In genomic region chr14:61025239-61026223, GRCh38 we compare ENCODE assay signal across 9 cellular contexts. TPM values are rescaled to one million over a fixed set of nuclear protein-coding genes. Genes with fewer than 3 reads are reported as not detected.
A peak's percentile ranks its signal among the peaks of the same experiment; 100 is the strongest.
DNase-seq lines count a peak whose midpoint lies in the region; ATAC-seq, FAIRE-seq and TF ChIP-seq lines count a peak whose summit lies in the region.
"Had no signal": no experiment of that assay in that cellular context is flagged by ENCODE, and none has a peak within 500 bp of the region (broad histone marks: within the 10 kb centered on the region; RNA-seq: fewer than 3 reads in every experiment).

No MANE protein-coding gene starts in this region.

- no peak overlapping the region for H3K9ac ChIP-seq in K562 (ENCODE audit: insufficient read depth in 1 of 2, low read depth in 2 of 2, low read length in 2 of 2)

- no peaks in the 10 kb centered on the region for H3K27me3 ChIP-seq in CD8-positive, alpha-beta T cell (ENCODE audit: insufficient read depth, low read length)
- H3K27me3 ChIP-seq in K562 (ENCODE audit: control insufficient read depth in 2 of 2, insufficient read depth in 2 of 2, low read length in 2 of 2) = no peaks in the 10 kb centered on the region
- H3K27me3 ChIP-seq in iPS DF 6.9 (ENCODE audit: control insufficient read depth, insufficient read depth, low read length) = no peaks in the 10 kb centered on the region
- no peaks in the 10 kb centered on the region for H3K27me3 ChIP-seq in small intestine (ENCODE audit: control insufficient read depth in 2 of 2, insufficient read depth in 2 of 2, low read length in 2 of 2)

- no peak overlapping the region for H3K4me3 Mint-ChIP-seq in CD8-positive, alpha-beta T cell
- H3K4me3 Mint-ChIP-seq: IgD-negative memory B cell had no signal

- H4K20me1 ChIP-seq in K562 (replicated peaks; ENCODE audit: control insufficient read depth, insufficient read depth, low read length) = no peaks in the 10 kb centered on the region

- no peaks in the 10 kb centered on the region for H3K9me1 ChIP-seq in K562 (ENCODE audit: control insufficient read depth, insufficient read depth, low read length)

- WGBS in K562 (ENCODE audit: insufficient coverage, low coverage, missing lambda C conversion rate) = 52% methylated on average over 7 of the region's 7 CpGs
- WGBS in iPS DF 6.9 (ENCODE audit: insufficient coverage, insufficient read length) = no CpG with 5 or more reads among the region's 7 CpGs
- 49 to 56% (median 51%) methylated on average over 7 of the region's 7 CpGs for WGBS in small intestine, 3 donors

- H3K27ac Mint-ChIP-seq in CD8-positive, alpha-beta T cell = no peak overlapping the region
- H3K27ac Mint-ChIP-seq: IgD-negative memory B cell had no signal

- CTCF ChIA-PET in CD8-positive, alpha-beta T cell (lab: Charles Lee) = interaction anchor here (0.6 to 3.3 kb wide), 13 partner anchors 9 to 692 kb away, joined by 3 to 23 read pairs (median 3); no protein-coding TSS in a partner anchor
- CTCF ChIA-PET in K562 (lab: Yijun Ruan, JAX; ENCODE audit: low intra/inter-chr PET ratio) = interaction anchor here (0.7 to 1.5 kb wide), 3 partner anchors 400 to 691 kb away, joined by 3 to 12 read pairs (median 4); no protein-coding TSS in a partner anchor

- H3K79me2 ChIP-seq in K562 (ENCODE audit: control insufficient read depth, insufficient read depth, low read length) = no peaks in the 10 kb centered on the region

- H3K9me3 ChIP-seq in CD8-positive, alpha-beta T cell (ENCODE audit: low read length) = no peaks in the 10 kb centered on the region
- H3K9me3 ChIP-seq in K562 (replicated peaks; ENCODE audit: control insufficient read depth, insufficient read depth, low read depth, low read length) = no peaks in the 10 kb centered on the region
- no peaks in the 10 kb centered on the region for H3K9me3 ChIP-seq in iPS DF 6.9 (ENCODE audit: control insufficient read depth, insufficient read depth, low read length)
- H3K9me3 ChIP-seq in small intestine (ENCODE audit: control insufficient read depth, low read depth) = no peaks in the 10 kb centered on the region

- peak; percentile 84 for TF ChIP-seq CTCF in CD8-positive, alpha-beta T cell (IDR thresholded peaks at IDR 0.05)
- peak; percentile 57 to 72 (median 70) for TF ChIP-seq CTCF in K562 (IDR thresholded peaks at IDR 0.05 in 2 of 3, conservative IDR thresholded peaks at IDR 0.05 in 1 of 3; ENCODE audit: insufficient read depth in 2 of 3, low read depth in 1 of 3, low read length in 3 of 3)

- DNase-seq in CD8-positive, alpha-beta T cell = peak in 6 of 7 experiments; percentile 9 to 55 (median 43)
- DNase-seq in NCI-H146 (lab: John Stamatoyannopoulos, UW) (peak; percentile 40), T follicular helper cell (ENCODE audit: low read depth) (peak; percentile 26), K562 (ENCODE audit: extremely low read depth in 1 of 4, low spot score in 3 of 4) (peak; percentile 22 to 71 (median 30)), iPS DF 6.9 (ENCODE audit: low read depth, low spot score) (peak; percentile 25), small intestine (peak; percentile 71)

- H3K36me3 ChIP-seq in CD8-positive, alpha-beta T cell (ENCODE audit: insufficient read depth, low read length) = no peaks in the 10 kb centered on the region
- H3K36me3 ChIP-seq in K562 (ENCODE audit: control insufficient read depth, insufficient read depth, low read length) = peaks cover 5% of the 10 kb centered on the region; the same call in 1 of the 3 replicates
- no peaks in the 10 kb centered on the region for H3K36me3 ChIP-seq in iPS DF 6.9 (ENCODE audit: control insufficient read depth, insufficient read depth, low read length)
- H3K36me3 ChIP-seq in small intestine (ENCODE audit: control insufficient read depth in 2 of 2, insufficient read depth in 2 of 2, low read length in 2 of 2) = no peaks in the 10 kb centered on the region

- no peaks in the 10 kb centered on the region for H3K27me3 Mint-ChIP-seq in CD8-positive, alpha-beta T cell (ENCODE audit: low read depth)
- H3K27me3 Mint-ChIP-seq: IgD-negative memory B cell had no signal

- no TSS peak for BruUV-seq in K562 (replicated peaks; lab: Mats Ljungman, UMichigan)

- H3K9me3 Mint-ChIP-seq in CD8-positive, alpha-beta T cell = no peaks in the 10 kb centered on the region
- H3K9me3 Mint-ChIP-seq: IgD-negative memory B cell had no signal

- no peak overlapping the region for H3K4me3 ChIP-seq in CD8-positive, alpha-beta T cell (ENCODE audit: low read depth, low read length)
- H3K4me3 ChIP-seq in K562 = no peak overlapping the region
- no peak overlapping the region for H3K4me3 ChIP-seq in iPS DF 6.9 (ENCODE audit: low read length)
- no peak overlapping the region for H3K4me3 ChIP-seq in small intestine (ENCODE audit: low read depth in 1 of 2, low read length in 2 of 2)

- intact Hi-C loops in CD8-positive, alpha-beta T cell (cut with DNase I, micrococcal nuclease) = loop anchor here (1.0 to 5.0 kb wide), 5 partner anchors 227 to 678 kb away; no protein-coding TSS in a partner anchor
- intact Hi-C loops in K562 (cut with micrococcal nuclease) = loop anchor here (1.0 to 5.0 kb wide), 4 partner anchors 43 to 400 kb away; partner anchors contain the start of genes SIX4, SLC38A6 and TRMT5

- in situ Hi-C loops in K562 (cut with MboI) = loop anchor here (5.0 kb wide), 1 partner anchor 398 kb away; no protein-coding TSS in a partner anchor

- H3K36me3 Mint-ChIP-seq in CD8-positive, alpha-beta T cell = no peaks in the 10 kb centered on the region
- H3K36me3 Mint-ChIP-seq: IgD-negative memory B cell had no signal

- TF ChIP-seq RAD21 in K562 (CRISPR knock-in tag; conservative IDR thresholded peaks at IDR 0.05 in 1 of 2, IDR thresholded peaks at IDR 0.05 in 1 of 2) = peak; percentile 75 to 78

- TF ChIP-seq POLR2A in K562 (conservative IDR thresholded peaks at IDR 0.05) = no peak

- no peak overlapping the region for H2AFZ ChIP-seq in K562 (ENCODE audit: low read depth, low read length)

- POLR2A ChIA-PET in CD8-positive, alpha-beta T cell (lab: Charles Lee) = no interaction called here
- POLR2A ChIA-PET in K562 (lab: Yijun Ruan, JAX) = no interaction called here

- H3K4me2 ChIP-seq in K562 (ENCODE audit: insufficient read depth, low read length) = no peak overlapping the region

- H3K27ac ChIP-seq in CD8-positive, alpha-beta T cell (ENCODE audit: low read depth, low read length) = no peak overlapping the region
- H3K27ac ChIP-seq in K562 (ENCODE audit: extremely low read depth, low read depth, low read length) = no peak overlapping the region
- H3K27ac ChIP-seq in iPS DF 6.9 (ENCODE audit: low read length) = no peak overlapping the region
- H3K27ac ChIP-seq in small intestine (ENCODE audit: low read depth in 1 of 2, low read length in 1 of 2) = no peak overlapping the region

- no peak for ATAC-seq in CD8-positive, alpha-beta T cell
- ATAC-seq in GM21528 (IDR thresholded peaks at IDR 0.05; ENCODE audit: low FRiP score, unreplicated experiment) (peak; percentile 68), K562 (peak; percentile 84), HG03095 (IDR thresholded peaks at IDR 0.05; ENCODE audit: unreplicated experiment) (no peak)

- H3K4me1 ChIP-seq in CD8-positive, alpha-beta T cell (ENCODE audit: insufficient read depth, low read length) = no peaks in the 10 kb centered on the region
- H3K4me1 ChIP-seq in K562 (replicated peaks in 1 of 2; ENCODE audit: control insufficient read depth in 2 of 2, insufficient read depth in 2 of 2, low read length in 2 of 2) (no peaks in the 10 kb centered on the region), iPS DF 6.9 (ENCODE audit: control insufficient read depth, insufficient read depth, low read length) (no peaks in the 10 kb centered on the region), small intestine (ENCODE audit: control insufficient read depth in 2 of 2, insufficient read depth in 1 of 2, low read depth in 1 of 2, low read length in 1 of 2) (no peaks in the 10 kb centered on the region)

- FAIRE-seq in K562 (lab: Jason Lieb, UNC) = peak; percentile 83
- peak; percentile 77 for FAIRE-seq in small intestine (lab: Jason Lieb, UNC)

- peaks cover 2% of the 10 kb centered on the region for H3K4me1 Mint-ChIP-seq in CD8-positive, alpha-beta T cell (ENCODE audit: low read depth)

- no peak for TF ChIP-seq EP300 in K562 (IDR thresholded peaks at IDR 0.05; ENCODE audit: low read length)

RNA-seq across cellular contexts. Expression of gene SLC38A6, which starts 44.5 kb away (rescaled TPM):
- total RNA-seq in CD8-positive, alpha-beta T cell = 1 to 10 TPM; 8.3 to 8.5 TPM
- total RNA-seq in K562 (2011; cell fraction: chromatin; rRNA removed; ENCODE audit: low replicate concordance) = 27.6 and 96.5 TPM in 2 replicates
- 12.3 and 18.2 TPM in 2 replicates for total RNA-seq in K562 (2011; cell fraction: nucleolus; rRNA removed)
- total RNA-seq in K562 (2011; cell fraction: nucleoplasm; rRNA removed) = 43.3 and 56.6 TPM in 2 replicates
- 10.0 and 16.5 TPM in 2 replicates for total RNA-seq in K562 (2014; rRNA removed)
- total RNA-seq in K562 (2014; rRNA removed; fragmentation: Illumina TruSeq; extraction: Trizol) = 19.6 and 23.7 TPM in 2 replicates
- 35.3 and 40.3 TPM in 2 replicates for total RNA-seq in K562 (2015; rRNA removed; fragmentation: Illumina TruSeq; extraction: Trizol)
- 9.8 and 14.6 TPM in 2 replicates for total RNA-seq in K562 (2021)
- 15.7 and 17.6 TPM in 2 replicates for polyA plus RNA-seq in K562 (2011; rRNA removed)
- 4.2 and 11.4 TPM in 2 replicates for polyA plus RNA-seq in K562 (2011; cell fraction: cytosol; rRNA removed)
- polyA plus RNA-seq in K562 (2011; cell fraction: nucleus; rRNA removed) = 11.3 and 24.9 TPM in 2 replicates
- 23.7 and 25.9 TPM in 2 replicates for polyA plus RNA-seq in K562 (2012)
- polyA plus RNA-seq in K562 (2014; fragmentation: Illumina TruSeq; extraction: Trizol) = 12.5 and 16.1 TPM in 2 replicates
- polyA plus RNA-seq in K562 (2014; fragmentation: Nextera tagmentation; extraction: Ambion mirVana) = 10 to 100 TPM; 34.6 to 38.7 TPM
- 12.7 and 13.2 TPM in 2 replicates for polyA plus RNA-seq in K562 (2014; rRNA removed)
- 23.5 and 30.1 TPM in 2 replicates for polyA minus RNA-seq in K562 (2011; rRNA and poly(A)+ RNA removed)
- 7.0 and 9.6 TPM in 2 replicates for polyA minus RNA-seq in K562 (2011; cell fraction: cytosol; rRNA and poly(A)+ RNA removed)
- 21.9 and 46.2 TPM in 2 replicates for polyA minus RNA-seq in K562 (2011; cell fraction: nucleus; rRNA and poly(A)+ RNA removed)
- polyA plus RNA-seq in small intestine = 1 to 10 TPM; 2.2 to 5.6 (median 4.5) TPM

RNA-seq across cellular contexts. Expression of gene TRMT5, which starts 44.7 kb away (rescaled TPM):
- total RNA-seq in CD8-positive, alpha-beta T cell = 1 to 10 TPM; 1.8 to 1.9 TPM
- 2.5 and 13.8 TPM in 2 replicates for total RNA-seq in K562 (2011; cell fraction: chromatin; rRNA removed; ENCODE audit: low replicate concordance)
- total RNA-seq in K562 (2011; cell fraction: nucleolus; rRNA removed) = 2.1 and 4.8 TPM in 2 replicates
- total RNA-seq in K562 (2011; cell fraction: nucleoplasm; rRNA removed) = 5.3 and 7.5 TPM in 2 replicates
- total RNA-seq in K562 (2014; rRNA removed) = 9.4 and 10.0 TPM in 2 replicates
- total RNA-seq in K562 (2014; rRNA removed; fragmentation: Illumina TruSeq; extraction: Trizol) = 18.7 and 22.4 TPM in 2 replicates
- total RNA-seq in K562 (2015; rRNA removed; fragmentation: Illumina TruSeq; extraction: Trizol) = 13.5 and 13.8 TPM in 2 replicates
- total RNA-seq in K562 (2021) = 15.1 and 18.4 TPM in 2 replicates
- polyA plus RNA-seq in K562 (2011; rRNA removed) = 10.2 and 11.7 TPM in 2 replicates
- 2.3 and 4.0 TPM in 2 replicates for polyA plus RNA-seq in K562 (2011; cell fraction: cytosol; rRNA removed)
- polyA plus RNA-seq in K562 (2011; cell fraction: nucleus; rRNA removed) = 7.0 and 9.5 TPM in 2 replicates
- 8.8 and 10.6 TPM in 2 replicates for polyA plus RNA-seq in K562 (2012)
- 13.7 and 17.7 TPM in 2 replicates for polyA plus RNA-seq in K562 (2014; fragmentation: Illumina TruSeq; extraction: Trizol)
- 10 to 100 TPM; 17.3 to 20.0 TPM for polyA plus RNA-seq in K562 (2014; fragmentation: Nextera tagmentation; extraction: Ambion mirVana)
- polyA plus RNA-seq in K562 (2014; rRNA removed) = 8.4 and 16.4 TPM in 2 replicates
- polyA minus RNA-seq in K562 (2011; rRNA and poly(A)+ RNA removed) = 14.3 and 16.0 TPM in 2 replicates
- polyA minus RNA-seq in K562 (2011; cell fraction: cytosol; rRNA and poly(A)+ RNA removed) = 5.7 and 7.3 TPM in 2 replicates
- polyA minus RNA-seq in K562 (2011; cell fraction: nucleus; rRNA and poly(A)+ RNA removed) = 8.9 and 24.4 TPM in 2 replicates
- 1 to 10 TPM; 2.4 to 4.9 (median 2.9) TPM for polyA plus RNA-seq in small intestine

Comparison
In these comparisons a context has a peak if more than half of its experiments do, and no peak if none do; other contexts are left out.
1. ATAC-seq: peak in GM21528 (single experiment) and K562 (single experiment); none in CD8-positive, alpha-beta T cell (single experiment) and HG03095 (single experiment).
2. Peak in every context shown above with its lines, with median percentiles within 50 percentile points of each other: DNase-seq.